ENCODE assay signal across 8 cellular contexts in the genomic region with DNA sequence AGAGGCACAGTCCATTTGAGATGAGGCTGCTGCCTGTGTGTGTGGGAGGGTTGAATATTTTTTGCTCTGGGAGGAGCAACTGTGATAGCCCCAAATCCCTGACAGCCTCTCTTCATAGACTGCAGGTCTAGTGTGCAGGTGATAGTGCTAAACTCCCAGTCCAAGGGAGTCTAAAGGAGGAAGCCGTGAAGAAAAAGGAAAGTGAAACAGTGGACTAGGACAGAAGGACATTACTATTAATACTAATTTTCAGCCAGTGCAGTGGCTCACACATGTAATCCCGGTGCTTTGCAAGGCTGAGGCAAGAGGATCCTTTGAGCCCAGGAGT.
DNase-seq lines count a peak whose midpoint lies in the region; ATAC-seq, FAIRE-seq and TF ChIP-seq lines count a peak whose summit lies in the region.

No MANE protein-coding gene starts in this region.

- H3K9me3 Mint-ChIP-seq in nephron progenitor cell = no peaks in the 10 kb centered on the region
- peaks cover 0 to 5% (median 0%) of the 10 kb centered on the region in 11 donors for H3K9me3 Mint-ChIP-seq in naive thymus-derived CD4-positive, alpha-beta T cell

- ATAC-seq in GM19351 (IDR thresholded peaks at IDR 0.05; ENCODE audit: unreplicated experiment) (peak; percentile 68), esophagus mucosa (peak; percentile 54), HG02571 (IDR thresholded peaks at IDR 0.05; ENCODE audit: unreplicated experiment) (no peak)
- no peak for ATAC-seq in naive thymus-derived CD4-positive, alpha-beta T cell

- peaks cover 17% of the 10 kb centered on the region for H3K4me1 Mint-ChIP-seq in nephron progenitor cell
- peaks cover 0 to 7% (median 0%) of the 10 kb centered on the region in 7 donors for H3K4me1 Mint-ChIP-seq in naive thymus-derived CD4-positive, alpha-beta T cell

- H3K27me3 ChIP-seq in KMS-11 (ENCODE audit: insufficient read depth, low read depth) (no peaks in the 10 kb centered on the region), small intestine (ENCODE audit: control insufficient read depth in 2 of 2, insufficient read depth in 2 of 2, low read length in 2 of 2) (no peaks in the 10 kb centered on the region)
- no peaks in the 10 kb centered on the region for H3K27me3 ChIP-seq in naive thymus-derived CD4-positive, alpha-beta T cell (ENCODE audit: control insufficient read depth in 2 of 2, insufficient read depth in 2 of 2, low read length in 2 of 2)

- H3K36me3 Mint-ChIP-seq in nephron progenitor cell (ENCODE audit: low read depth) = no peaks in the 10 kb centered on the region
- no peaks in the 10 kb centered on the region for H3K36me3 Mint-ChIP-seq in naive thymus-derived CD4-positive, alpha-beta T cell

- no peak overlapping the region for H3K27ac Mint-ChIP-seq in nephron progenitor cell
- H3K27ac Mint-ChIP-seq in naive thymus-derived CD4-positive, alpha-beta T cell = no peak overlapping the region

- H3K36me3 ChIP-seq in KMS-11 (ENCODE audit: insufficient read depth) (no peaks in the 10 kb centered on the region), small intestine (ENCODE audit: control insufficient read depth in 2 of 2, insufficient read depth in 2 of 2, low read length in 2 of 2) (no peaks in the 10 kb centered on the region)
- no peaks in the 10 kb centered on the region for H3K36me3 ChIP-seq in naive thymus-derived CD4-positive, alpha-beta T cell (ENCODE audit: control insufficient read depth in 2 of 3, insufficient read depth in 3 of 3, low read length in 3 of 3)

- H3K4me2 ChIP-seq in KMS-11 = peak overlapping the region; percentile 84

- POLR2A ChIA-PET in naive thymus-derived CD4-positive, alpha-beta T cell (lab: Charles Lee) = no interaction called here

- H4K20me1 ChIP-seq in KMS-11 (ENCODE audit: insufficient read depth) = no peaks in the 10 kb centered on the region

- H3K79me2 ChIP-seq in KMS-11 (ENCODE audit: insufficient read depth, low read depth) = no peaks in the 10 kb centered on the region

- H3K4me3 ChIP-seq in KMS-11 (IDR thresholded peaks at IDR 0.05; ENCODE audit: insufficient read depth, low read depth, low read length) (no peak overlapping the region), small intestine (ENCODE audit: low read depth in 1 of 2, low read length in 2 of 2) (peak overlapping the region in 1 of 2 donors; percentile 17)
- H3K4me3 ChIP-seq in naive thymus-derived CD4-positive, alpha-beta T cell (ENCODE audit: low read length) = no peak overlapping the region

- no peak overlapping the region for H3K4me3 Mint-ChIP-seq in nephron progenitor cell
- H3K4me3 Mint-ChIP-seq in naive thymus-derived CD4-positive, alpha-beta T cell = no peak overlapping the region

- TF ChIP-seq CTCF in KMS-11 (conservative IDR thresholded peaks at IDR 0.05; ENCODE audit: low read depth, low read length) (no peak), nephron progenitor cell (IDR thresholded peaks at IDR 0.05) (no peak)

- H3K27ac ChIP-seq in KMS-11 = peak overlapping the region; percentile 52
- H3K27ac ChIP-seq in small intestine (ENCODE audit: low read depth in 1 of 2, low read length in 1 of 2) = peak overlapping the region; percentile 60 to 71
- H3K27ac ChIP-seq in naive thymus-derived CD4-positive, alpha-beta T cell (ENCODE audit: low read depth, low read length) = no peak overlapping the region

- DNase-seq in small intestine = peak; percentile 77
- no peak for DNase-seq in nephron progenitor cell
- no peak for DNase-seq in T-helper 2 cell
- DNase-seq in naive thymus-derived CD4-positive, alpha-beta T cell = no peak

- H3K27me3 Mint-ChIP-seq in nephron progenitor cell (ENCODE audit: low read depth, poor library complexity) = no peaks in the 10 kb centered on the region
- H3K27me3 Mint-ChIP-seq in naive thymus-derived CD4-positive, alpha-beta T cell = peaks cover 0 to 21% (median 0%) of the 10 kb centered on the region in 5 donors

- no peaks in the 10 kb centered on the region for H3K9me3 ChIP-seq in small intestine (ENCODE audit: control insufficient read depth, low read depth)
- no peaks in the 10 kb centered on the region for H3K9me3 ChIP-seq in naive thymus-derived CD4-positive, alpha-beta T cell (ENCODE audit: control insufficient read depth in 2 of 3, low read length in 3 of 3)

- H3K4me1 ChIP-seq in KMS-11 (ENCODE audit: low read depth, poor library complexity, severe bottlenecking) (peaks cover 53% of the 10 kb centered on the region), small intestine (ENCODE audit: control insufficient read depth in 2 of 2, insufficient read depth in 1 of 2, low read depth in 1 of 2, low read length in 1 of 2) (no peaks in the 10 kb centered on the region)
- H3K4me1 ChIP-seq in naive thymus-derived CD4-positive, alpha-beta T cell (ENCODE audit: control insufficient read depth in 2 of 2, insufficient read depth in 2 of 2, low read length in 2 of 2) = no peaks in the 10 kb centered on the region

- peak overlapping the region; percentile 87 for H2AFZ ChIP-seq in KMS-11 (ENCODE audit: low read depth)

- FAIRE-seq in small intestine (lab: Jason Lieb, UNC) = no peak

- CTCF ChIA-PET in naive thymus-derived CD4-positive, alpha-beta T cell (lab: Charles Lee) = no interaction called here

- 0 to 19% (median 10%) methylated on average over 2 of the region's 2 CpGs for WGBS in small intestine, 3 donors

- intact Hi-C loops in naive thymus-derived CD4-positive, alpha-beta T cell (cut with micrococcal nuclease) = no loop called here

- H3K9ac ChIP-seq in KMS-11 = peak overlapping the region; percentile 46

Comparison
In these comparisons a context has a peak if more than half of its experiments do, and no peak if none do; other contexts are left out.
1. ATAC-seq: peak in GM19351 (single experiment) and esophagus mucosa (single experiment); none in naive thymus-derived CD4-positive, alpha-beta T cell (single experiment) and HG02571 (single experiment).